Comparison of ENCODE assay signal across 16 cellular contexts in the genomic region with DNA sequence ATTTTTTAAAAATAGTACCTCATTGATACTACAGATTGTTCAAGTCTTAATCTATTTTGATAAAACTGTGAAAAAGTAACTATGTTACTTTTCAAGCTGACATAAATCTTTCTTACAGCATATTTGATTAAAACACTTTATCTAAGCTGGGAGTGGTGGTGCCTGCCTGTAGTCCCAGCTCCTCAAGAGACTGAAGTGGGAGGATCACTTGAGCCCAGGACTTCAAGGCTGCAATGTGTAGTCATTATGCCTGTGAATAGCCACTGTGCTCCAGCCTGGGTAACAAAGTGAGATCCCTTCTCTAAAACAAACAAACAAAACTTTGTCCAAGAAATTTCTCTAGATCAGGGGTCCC. TPM values are rescaled to one million over a fixed set of nuclear protein-coding genes. Genes with fewer than 3 reads are reported as not detected.
DNase-seq lines count a peak whose midpoint lies in the region; ATAC-seq and TF ChIP-seq lines count a peak whose summit lies in the region.
"Had no signal": no experiment of that assay in that cellular context is flagged by ENCODE, and none has a peak within 500 bp of the region (broad histone marks: within the 10 kb centered on the region; RNA-seq: fewer than 3 reads in every experiment).

No MANE protein-coding gene starts in this region.

- H2AFZ ChIP-seq in PC-9 (no peak overlapping the region; the same call in 1 of the 2 replicates), hepatocyte (no peak overlapping the region)

- H3K9me2 ChIP-seq in PC-9 (ENCODE audit: insufficient read depth) (no peaks in the 10 kb centered on the region), hepatocyte (replicated peaks; ENCODE audit: insufficient read depth) (no peaks in the 10 kb centered on the region)

- H3K36me3 Mint-ChIP-seq in CD14-positive monocyte = no peaks in the 10 kb centered on the region
- H3K36me3 Mint-ChIP-seq: activated naive CD8-positive, alpha-beta T cell treated with anti-CD3 and anti-CD28 coated beads, Interleukin-2, amount 10 ng/mL, durations not matched to agents 7 days and 5 days; IgD-negative memory B cell had no signal

- H3K4me3 ChIP-seq in PC-9 = no peak overlapping the region
- H3K4me3 ChIP-seq in left lung = no peak overlapping the region
- H3K4me3 ChIP-seq in hepatocyte = no peak overlapping the region
- H3K4me3 ChIP-seq: SJSA1, stomach, vagina had no signal

- TF ChIP-seq CTCF in CD14-positive monocyte (IDR thresholded peaks at IDR 0.05) (peak; percentile 53), PC-9 (conservative IDR thresholded peaks at IDR 0.05) (peak; percentile 7; the same call in 1 of the 2 replicates), left lung (IDR thresholded peaks at IDR 0.05) (no peak), hepatocyte (IDR thresholded peaks at IDR 0.05; ENCODE audit: poor library complexity) (no peak)

- H3K27ac ChIP-seq in PC-9 (no peak overlapping the region), left lung (no peak overlapping the region), hepatocyte (no peak overlapping the region)
- H3K27ac ChIP-seq: neutrophil, SJSA1, stomach, vagina had no signal

- peaks cover 3% of the 10 kb centered on the region; the same call in 1 of the 2 replicates for H3F3A ChIP-seq in PC-9 (ENCODE audit: insufficient read depth, low read depth)

- BruUV-seq in PC-9 (replicated peaks; lab: Mats Ljungman, UMichigan) = no TSS peak

- H3K4me2 ChIP-seq in PC-9 (no peak overlapping the region), hepatocyte (no peak overlapping the region)

- ATAC-seq in GM21390 (IDR thresholded peaks at IDR 0.05; ENCODE audit: unreplicated experiment) (peak; percentile 23), left lung (peak; percentile 50)

- H3K27me3 Mint-ChIP-seq in CD14-positive monocyte (ENCODE audit: low read depth in 3 of 3) = no peaks in the 10 kb centered on the region
- H3K27me3 Mint-ChIP-seq: activated naive CD8-positive, alpha-beta T cell treated with anti-CD3 and anti-CD28 coated beads, Interleukin-2, amount 10 ng/mL, durations not matched to agents 7 days and 5 days had no signal

- no peak overlapping the region for H3K27ac Mint-ChIP-seq in CD14-positive monocyte
- H3K27ac Mint-ChIP-seq: activated naive CD8-positive, alpha-beta T cell treated with anti-CD3 and anti-CD28 coated beads, Interleukin-2, amount 10 ng/mL, durations not matched to agents 7 days and 5 days had no signal

- DNase-seq in CD14-positive monocyte (ENCODE audit: low spot score) = no peak
- no peak for DNase-seq in PC-9
- no peak for DNase-seq in left lung
- DNase-seq in mucosa of gallbladder (ENCODE audit: low spot score) = no peak
- no peak for DNase-seq in hepatocyte (ENCODE audit: low spot score)
- no peak for DNase-seq in dedifferentiated amniotic fluid mesenchymal stem cell (ENCODE audit: extremely low spot score)
- DNase-seq in NCI-H2227 (lab: John Stamatoyannopoulos, UW; ENCODE audit: unreplicated experiment) = no peak
- DNase-seq: activated naive CD8-positive, alpha-beta T cell treated with anti-CD3 and anti-CD28 coated beads, Interleukin-2, amount 10 ng/mL, durations not matched to agents 7 days and 5 days; activated T-cell treated with anti-CD3 and anti-CD28 coated beads, Interleukin-2, amount 50 U/mL, for 48 hours; right cardiac atrium; stomach had no signal

- H3K36me3 ChIP-seq in PC-9 (ENCODE audit: low read depth) (no peaks in the 10 kb centered on the region), left lung (no peaks in the 10 kb centered on the region), hepatocyte (replicated peaks; ENCODE audit: insufficient read depth, low read depth) (no peaks in the 10 kb centered on the region)
- H3K36me3 ChIP-seq: neutrophil, SJSA1, stomach, vagina had no signal

- no peaks in the 10 kb centered on the region for H3K27me3 ChIP-seq in PC-9 (ENCODE audit: insufficient read depth, low read depth)
- no peaks in the 10 kb centered on the region for H3K27me3 ChIP-seq in left lung
- no peaks in the 10 kb centered on the region for H3K27me3 ChIP-seq in hepatocyte
- H3K27me3 ChIP-seq: neutrophil, SJSA1, stomach, vagina had no signal

- H4K20me1 ChIP-seq in PC-9 (ENCODE audit: insufficient read depth) (no peaks in the 10 kb centered on the region), hepatocyte (ENCODE audit: insufficient read depth, poor library complexity, severe bottlenecking) (no peaks in the 10 kb centered on the region)

- no peaks in the 10 kb centered on the region for H3K9me3 ChIP-seq in PC-9 (ENCODE audit: insufficient read depth, low read depth)
- H3K9me3 ChIP-seq in left lung = no peaks in the 10 kb centered on the region
- H3K9me3 ChIP-seq in hepatocyte (ENCODE audit: low read depth) = no peaks in the 10 kb centered on the region
- H3K9me3 ChIP-seq: neutrophil, SJSA1, stomach, vagina had no signal

- CTCF ChIA-PET in PC-9 (lab: Charles Lee) = interaction anchor here (0.6 kb wide), 3 partner anchors 34 to 270 kb away, joined by 3 read pairs; no protein-coding TSS in a partner anchor

- intact Hi-C loops in CD14-positive monocyte (cut with micrococcal nuclease) (loop anchor here in 1 of 2 donors (10.0 kb wide), 1 partner anchor 58 kb away; the partner anchor contains the start of gene NEDD4), PC-9 (cut with micrococcal nuclease; ENCODE audit: unreplicated experiment) (loop anchor here (2.0 to 5.0 kb wide), 2 partner anchors 39 to 60 kb away; partner anchors contain the start of gene NEDD4), left lung (cut with DNase I) (no loop called here)

- no peaks in the 10 kb centered on the region for H3K4me1 Mint-ChIP-seq in CD14-positive monocyte

- POLR2A ChIA-PET in PC-9 (lab: Charles Lee; ENCODE audit: unreplicated experiment) = no interaction called here

- peaks cover 0 to 3% (median 0%) of the 10 kb centered on the region in 7 donors for H3K9me3 Mint-ChIP-seq in CD14-positive monocyte
- H3K9me3 Mint-ChIP-seq: activated naive CD8-positive, alpha-beta T cell treated with anti-CD3 and anti-CD28 coated beads, Interleukin-2, amount 10 ng/mL, durations not matched to agents 7 days and 5 days; IgD-negative memory B cell had no signal

- H3K4me1 ChIP-seq in PC-9 (replicated peaks; ENCODE audit: insufficient read depth) = no peaks in the 10 kb centered on the region; the same call in 1 of the 2 replicates
- peaks cover 0 to 3% of the 10 kb centered on the region in 2 donors for H3K4me1 ChIP-seq in left lung
- H3K4me1 ChIP-seq in hepatocyte (ENCODE audit: insufficient read depth) = no peaks in the 10 kb centered on the region
- H3K4me1 ChIP-seq: SJSA1, stomach had no signal

- no peaks in the 10 kb centered on the region for H3K79me2 ChIP-seq in PC-9 (ENCODE audit: low read depth)
- no peaks in the 10 kb centered on the region for H3K79me2 ChIP-seq in hepatocyte

- no peak overlapping the region for H3K4me3 Mint-ChIP-seq in CD14-positive monocyte
- H3K4me3 Mint-ChIP-seq: activated naive CD8-positive, alpha-beta T cell treated with anti-CD3 and anti-CD28 coated beads, Interleukin-2, amount 10 ng/mL, durations not matched to agents 7 days and 5 days; IgD-negative memory B cell had no signal

RNA-seq across cellular contexts. Expression of gene NEDD4, which starts 59.6 kb away (rescaled TPM):
- polyA plus RNA-seq in CD14-positive monocyte (1 to 10 TPM; 1.2 to 3.8 TPM), hepatocyte (21.3 and 26.5 TPM in 2 replicates)
- total RNA-seq in PC-9 (2021) (17.8 and 24.5 TPM in 2 replicates), left lung (10 to 100 TPM; 15.0 to 16.7 TPM), mucosa of gallbladder (14.4 TPM), hepatocyte (77.0 and 77.3 TPM in 2 replicates)

Comparison
In these comparisons a context has a peak if more than half of its experiments do, and no peak if none do; other contexts are left out.
1. CTCF ChIP-seq: peak in CD14-positive monocyte (single experiment) and PC-9 (single experiment); none in left lung (0 of 2) and hepatocyte (single experiment).